ENCODE assay signal across 8 cellular contexts in the genomic region with DNA sequence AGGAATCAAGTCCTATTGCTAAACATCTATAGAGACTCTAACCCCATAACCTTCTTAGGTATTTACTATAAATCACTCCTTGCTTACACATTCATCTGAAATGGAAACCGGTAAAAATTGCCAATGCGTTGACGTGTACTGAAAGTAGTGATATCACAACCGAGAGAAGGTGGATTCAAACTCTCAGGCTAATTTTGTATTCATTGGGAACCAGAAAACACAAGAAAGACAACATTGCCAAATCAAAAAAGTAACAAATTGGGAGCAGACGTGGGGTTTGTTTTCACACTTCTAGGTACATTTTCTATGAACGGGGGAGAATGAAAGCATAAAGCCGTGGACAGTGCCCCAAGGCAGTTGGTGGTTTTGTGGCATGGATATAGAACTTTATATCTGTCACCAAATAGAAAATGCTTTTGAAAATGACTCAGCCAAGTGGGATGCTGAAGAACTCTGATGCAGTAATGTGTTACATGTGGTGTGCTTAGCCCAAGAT.
A peak's percentile ranks its signal among the peaks of the same experiment; 100 is the strongest.
DNase-seq lines count a peak whose midpoint lies in the region; ATAC-seq lines count a peak whose summit lies in the region.

No MANE protein-coding gene starts in this region.

- H3K27ac Mint-ChIP-seq in central memory CD8-positive, alpha-beta T cell (ENCODE audit: low read depth): no peak overlapping the region
- H3K27ac Mint-ChIP-seq in stimulated activated naive CD8-positive, alpha-beta T cell treated with anti-CD3 and anti-CD28 coated beads, Interleukin-15, Interleukin-2, amounts not matched to agents 100 ng/mL and 50 ng/mL, for 24 hours: peak overlapping the region; percentile 85

- peak; percentile 56 for ATAC-seq in HG03457 (IDR thresholded peaks at IDR 0.05; ENCODE audit: unreplicated experiment)
- ATAC-seq in central memory CD8-positive, alpha-beta T cell (replicated peaks; ENCODE audit: extremely low read depth, poor library complexity, severe bottlenecking): peak; percentile 41

- H3K9me3 Mint-ChIP-seq in central memory CD8-positive, alpha-beta T cell: no peaks in the 10 kb centered on the region
- no peaks in the 10 kb centered on the region for H3K9me3 Mint-ChIP-seq in stimulated activated naive CD8-positive, alpha-beta T cell treated with anti-CD3 and anti-CD28 coated beads, Interleukin-15, Interleukin-2, amounts not matched to agents 100 ng/mL and 50 ng/mL, for 24 hours

- H3K4me3 Mint-ChIP-seq in central memory CD8-positive, alpha-beta T cell: peak overlapping the region; percentile 37
- peak overlapping the region; percentile 49 for H3K4me3 Mint-ChIP-seq in stimulated activated naive CD8-positive, alpha-beta T cell treated with anti-CD3 and anti-CD28 coated beads, Interleukin-15, Interleukin-2, amounts not matched to agents 100 ng/mL and 50 ng/mL, for 24 hours

- in situ Hi-C loops in ACHN (cut with HindIII; ENCODE audit: low pct_ligation_motif_present, low pct_unique_long_range_greater_than_20kb, low sequenced_read_pairs): no loop called here

- peaks cover 24% of the 10 kb centered on the region for H3K4me1 Mint-ChIP-seq in central memory CD8-positive, alpha-beta T cell
- H3K4me1 Mint-ChIP-seq in stimulated activated naive CD8-positive, alpha-beta T cell treated with anti-CD3 and anti-CD28 coated beads, Interleukin-15, Interleukin-2, amounts not matched to agents 100 ng/mL and 50 ng/mL, for 24 hours (ENCODE audit: low read depth): peaks cover 30% of the 10 kb centered on the region

- H3K36me3 Mint-ChIP-seq in central memory CD8-positive, alpha-beta T cell (ENCODE audit: insufficient read depth): peaks cover 2% of the 10 kb centered on the region
- no peaks in the 10 kb centered on the region for H3K36me3 Mint-ChIP-seq in stimulated activated naive CD8-positive, alpha-beta T cell treated with anti-CD3 and anti-CD28 coated beads, Interleukin-15, Interleukin-2, amounts not matched to agents 100 ng/mL and 50 ng/mL, for 24 hours (ENCODE audit: low read depth)

- peak; percentile 42 for DNase-seq in activated naive CD4-positive, alpha-beta T cell treated with Interleukin-2 at 50 U/mL for 16 hours
- DNase-seq in activated naive CD4-positive, alpha-beta T cell (lab: John Stamatoyannopoulos, UW): no peak
- DNase-seq in central memory CD8-positive, alpha-beta T cell (ENCODE audit: low spot score in 2 of 2): no peak
- DNase-seq in GM19238 (ENCODE audit: insufficient read length, low spot score): no peak
- no peak for DNase-seq in SHP77 treated with DMSO at 0.1 percent for 48 hours (lab: John Stamatoyannopoulos, UW)
- DNase-seq in ACHN: no peak

- no peaks in the 10 kb centered on the region for H3K27me3 Mint-ChIP-seq in central memory CD8-positive, alpha-beta T cell
- peaks cover 7% of the 10 kb centered on the region for H3K27me3 Mint-ChIP-seq in stimulated activated naive CD8-positive, alpha-beta T cell treated with anti-CD3 and anti-CD28 coated beads, Interleukin-15, Interleukin-2, amounts not matched to agents 100 ng/mL and 50 ng/mL, for 24 hours
